ENCODE assay signal across 8 cellular contexts in the genomic region with DNA sequence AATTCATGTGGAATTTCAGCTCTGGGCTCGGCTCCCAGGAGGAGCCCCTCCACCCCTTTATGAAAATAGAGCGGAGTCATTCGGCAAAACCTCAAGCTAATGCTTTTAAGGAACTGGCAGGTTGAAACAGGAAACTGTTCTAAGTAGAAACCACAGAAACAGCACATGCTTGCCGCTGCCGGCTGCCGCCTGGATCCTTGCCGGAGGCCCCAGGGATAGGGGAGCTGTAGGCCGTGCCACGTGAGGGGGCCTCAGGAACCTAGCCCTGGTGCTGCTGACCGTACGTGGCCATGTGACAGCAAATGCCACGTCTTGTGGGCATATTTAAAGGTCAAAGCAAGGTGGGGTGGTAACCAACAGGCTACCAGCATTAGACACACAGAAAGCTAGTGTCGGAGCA.
DNase-seq lines count a peak whose midpoint lies in the region; ATAC-seq and TF ChIP-seq lines count a peak whose summit lies in the region.

No MANE protein-coding gene starts in this region.

- H3K27ac ChIP-seq in ACC112 (ENCODE audit: low read depth, low read length): peak overlapping the region; percentile 44; the same call in 1 of the 2 replicates
- H3K27ac ChIP-seq in GM23248: peak overlapping the region; percentile 69
- peak overlapping the region; percentile 75 for H3K27ac ChIP-seq in lower lobe of right lung

- H3K4me1 ChIP-seq in ACC112 (ENCODE audit: control insufficient read depth, insufficient read depth, low read length, unreplicated experiment) (peaks cover 13% of the 10 kb centered on the region), GM23248 (ENCODE audit: insufficient read depth) (peaks cover 32% of the 10 kb centered on the region), lower lobe of right lung (peaks cover 25% of the 10 kb centered on the region)

- H3K9me3 Mint-ChIP-seq in brain: peaks cover 4 to 16% (median 8%) of the 10 kb centered on the region in 5 experiments

- DNase-seq in GM23248: peak; percentile 93
- peak; percentile 94 for DNase-seq in SKM-1 treated with dmso at 0.1 percent for 144 hours (lab: John Stamatoyannopoulos, UW; ENCODE audit: unreplicated experiment)
- DNase-seq in lower lobe of right lung: peak; percentile 85
- peak; percentile 59 for DNase-seq in stimulated activated CD8-positive, alpha-beta memory T cell treated with anti-CD3 and anti-CD28 coated beads, Interleukin-4, amount 100 ng/mL, for 48 hours
- DNase-seq in NCI-H82 treated with DMSO at 0.1 percent for 48 hours (lab: John Stamatoyannopoulos, UW; ENCODE audit: unreplicated experiment): no peak
- DNase-seq in D341Med (ENCODE audit: low spot score): no peak

- ATAC-seq in lower lobe of right lung: peak; percentile 84 to 87

- H3K27me3 Mint-ChIP-seq in brain: peaks cover 15% of the 10 kb centered on the region

- no peaks in the 10 kb centered on the region for H4K20me1 ChIP-seq in GM23248 (ENCODE audit: insufficient read depth)

- H3K9me3 ChIP-seq in GM23248 (ENCODE audit: low read depth): no peaks in the 10 kb centered on the region
- H3K9me3 ChIP-seq in lower lobe of right lung: no peaks in the 10 kb centered on the region

- peak overlapping the region in 3 of 5 experiments; percentile 49 to 69 (median 63) for H3K27ac Mint-ChIP-seq in brain

- H3K4me3 Mint-ChIP-seq in brain: no peak overlapping the region

- in situ Hi-C loops in GM23248 (cut with MboI): no loop called here

- H3K4me2 ChIP-seq in GM23248 (ENCODE audit: unreplicated experiment): peak overlapping the region; percentile 47

- H3K4me3 ChIP-seq in ACC112 (ENCODE audit: low read depth, low read length) (0 out of 2 replicates have a peak overlapping the region, but pooled peaks have one; percentile 30), GM23248 (no peak overlapping the region), lower lobe of right lung (no peak overlapping the region)

- H3K36me3 ChIP-seq in ACC112 (ENCODE audit: insufficient read depth, low read length): no peaks in the 10 kb centered on the region
- no peaks in the 10 kb centered on the region for H3K36me3 ChIP-seq in GM23248 (ENCODE audit: low read depth)
- H3K36me3 ChIP-seq in lower lobe of right lung: no peaks in the 10 kb centered on the region

- 10 to 12% methylated on average over 13 of the region's 13 CpGs for WGBS in GM23248 (ENCODE audit: low coverage in 1 of 2, low lambda C conversion rate in 2 of 2, missing lambda C conversion rate in 2 of 2), 2 experiments

- intact Hi-C loops in lower lobe of right lung (cut with DNase I): no loop called here

- no peaks in the 10 kb centered on the region for H3K27me3 ChIP-seq in ACC112 (ENCODE audit: insufficient read depth, low read length)
- no peaks in the 10 kb centered on the region for H3K27me3 ChIP-seq in GM23248 (replicated peaks; ENCODE audit: insufficient read depth)
- H3K27me3 ChIP-seq in lower lobe of right lung (ENCODE audit: low read depth): no peaks in the 10 kb centered on the region

- H3K9me2 ChIP-seq in GM23248 (ENCODE audit: insufficient read depth): no peaks in the 10 kb centered on the region

- H3F3A ChIP-seq in GM23248 (ENCODE audit: insufficient read depth): peaks cover 15% of the 10 kb centered on the region

- peaks cover 7% of the 10 kb centered on the region for H3K4me1 Mint-ChIP-seq in brain

- H3K9ac ChIP-seq in GM23248: peak overlapping the region; percentile 67

- H2AFZ ChIP-seq in ACC112 (ENCODE audit: low read length, unreplicated experiment) (peak overlapping the region; percentile 31), GM23248 (peak overlapping the region; percentile 40)

- H3K79me2 ChIP-seq in ACC112 (ENCODE audit: control insufficient read depth, insufficient read depth, low read length, unreplicated experiment) (no peaks in the 10 kb centered on the region), GM23248 (ENCODE audit: insufficient read depth) (no peaks in the 10 kb centered on the region)

- TF ChIP-seq CTCF in brain (conservative IDR thresholded peaks at IDR 0.05) (no peak), lower lobe of right lung (IDR thresholded peaks at IDR 0.05) (no peak)

- peaks cover 4% of the 10 kb centered on the region for H3K36me3 Mint-ChIP-seq in brain

Comparison
In these comparisons a context has a peak if more than half of its experiments do, and no peak if none do; other contexts are left out.
1. DNase-seq: peak in GM23248 (single experiment), SKM-1 treated with dmso at 0.1 percent for 144 hours (single experiment), lower lobe of right lung (single experiment) and stimulated activated CD8-positive, alpha-beta memory T cell treated with anti-CD3 and anti-CD28 coated beads, Interleukin-4, amount 100 ng/mL, for 48 hours (single experiment); none in NCI-H82 treated with DMSO at 0.1 percent for 48 hours (single experiment) and D341Med (single experiment).
2. Peak in every context shown above with its lines, with median percentiles within 50 percentile points of each other: H3K27ac ChIP-seq.